Comparison of ENCODE assay signal across 16 cellular contexts in genomic region chr20:38162878-38163875, GRCh38. TPM values are rescaled to one million over a fixed set of nuclear protein-coding genes. Genes with fewer than 3 reads are reported as not detected.
DNase-seq lines count a peak whose midpoint lies in the region; ATAC-seq, FAIRE-seq and TF ChIP-seq lines count a peak whose summit lies in the region.
"Had no signal": no experiment of that assay in that cellular context is flagged by ENCODE, and none has a peak within 500 bp of the region (broad histone marks: within the 10 kb centered on the region; RNA-seq: fewer than 3 reads in every experiment).

No MANE protein-coding gene starts in this region.

- peaks cover 0 to 37% (median 18%) of the 10 kb centered on the region in 9 donors for H3K36me3 ChIP-seq in heart right ventricle
- H3K36me3 ChIP-seq in fibroblast of lung (ENCODE audit: control insufficient read depth, insufficient read depth, low read length): peaks cover 4% of the 10 kb centered on the region
- H3K36me3 ChIP-seq in osteoblast (ENCODE audit: insufficient read depth, low read length): peaks cover 42% of the 10 kb centered on the region
- H3K36me3 ChIP-seq in vagina: no peaks in the 10 kb centered on the region
- H3K36me3 ChIP-seq: WERI-Rb-1 had no signal

- FAIRE-seq in frontal cortex (lab: Jason Lieb, UNC): no peak

- H3K4me1 ChIP-seq in heart right ventricle (peaks cover 36 to 85% (median 58%) of the 10 kb centered on the region in 9 donors), fibroblast of lung (ENCODE audit: control insufficient read depth, extremely low read depth, insufficient read depth, low read length) (peaks cover 31% of the 10 kb centered on the region), osteoblast (ENCODE audit: insufficient read depth, low read length) (peaks cover 62% of the 10 kb centered on the region), vagina (peaks cover 68% of the 10 kb centered on the region)

- no peak for TF ChIP-seq POLR2A in vagina (IDR thresholded peaks at IDR 0.05)

- DNase-seq in heart right ventricle (no peak), cardiac septum (ENCODE audit: low spot score) (no peak), fibroblast of lung (ENCODE audit: low read depth in 2 of 2) (no peak), osteoblast (ENCODE audit: insufficient read length, low spot score, missing footprints) (no peak), vagina (ENCODE audit: extremely low spot score in 2 of 2) (no peak), GF-D8 (lab: John Stamatoyannopoulos, UW) (no peak), frontal cortex (ENCODE audit: low spot score in 2 of 2) (no peak)
- DNase-seq: activated CD8-positive, alpha-beta memory T cell treated with anti-CD3 and anti-CD28 coated beads, Interleukin-2, amount 10 ng/mL, durations not matched to agents 7 days and 5 days; activated naive CD4-positive, alpha-beta T cell treated with anti-CD3 and anti-CD28 coated beads for 36 hours; DMS 273 treated with DMSO at 0.1 percent for 48 hours; NCI-H774; stimulated activated CD4-positive, alpha-beta T cell treated with anti-CD3 and anti-CD28 coated beads, Interleukin-4, amount 100 ng/mL, for 1 hour; stimulated activated naive CD4-positive, alpha-beta T cell; WERI-Rb-1 had no signal

- intact Hi-C loops in heart right ventricle (cut with DNase I) (loop anchor here in 4 of 10 donors (5.0 kb wide), 3 partner anchors 36 to 101 kb away; no protein-coding TSS in a partner anchor), cardiac septum (cut with DNase I) (no loop called here), vagina (cut with DNase I) (no loop called here)

- TF ChIP-seq CTCF in heart right ventricle (IDR thresholded peaks at IDR 0.05) (no peak), fibroblast of lung (conservative IDR thresholded peaks at IDR 0.05 in 1 of 2, IDR thresholded peaks at IDR 0.05 in 1 of 2; ENCODE audit: low read depth in 1 of 2, low read length in 2 of 2) (no peak), osteoblast (IDR thresholded peaks at IDR 0.05; ENCODE audit: extremely low read depth, low read depth, low read length) (no peak), vagina (IDR thresholded peaks at IDR 0.05) (no peak)

- H3K79me2 ChIP-seq in fibroblast of lung (ENCODE audit: control insufficient read depth, insufficient read depth, low read length) (peaks cover 7% of the 10 kb centered on the region), osteoblast (ENCODE audit: insufficient read depth, low read length) (peaks cover 29% of the 10 kb centered on the region)

- H3K4me2 ChIP-seq in fibroblast of lung (ENCODE audit: extremely low read depth, insufficient read depth, low read length) (peak overlapping the region; percentile 94), osteoblast (ENCODE audit: insufficient read depth, low read length) (peak overlapping the region; percentile 96)

- no peaks in the 10 kb centered on the region for H4K20me1 ChIP-seq in fibroblast of lung (ENCODE audit: control insufficient read depth, extremely low read depth, insufficient read depth, low read length)
- peaks cover 10% of the 10 kb centered on the region for H4K20me1 ChIP-seq in osteoblast (ENCODE audit: insufficient read depth, low read length)

- ATAC-seq in heart right ventricle: no peak
- ATAC-seq in GM19467 (IDR thresholded peaks at IDR 0.05; ENCODE audit: unreplicated experiment): no peak
- ATAC-seq: activated CD8-positive, alpha-beta memory T cell treated with anti-CD3 and anti-CD28 coated beads, Interleukin-2, amount 10 ng/mL, durations not matched to agents 7 days and 5 days had no signal

- H3K4me3 ChIP-seq in heart right ventricle (peak overlapping the region; percentile 47 to 80 (median 68)), fibroblast of lung (replicated peaks in 1 of 4; ENCODE audit: control extremely low read depth in 1 of 4, insufficient read depth in 1 of 4, low read depth in 3 of 4, low read length in 4 of 4) (peak overlapping the region in 3 of 4 experiments; percentile 66 to 69 (median 68)), osteoblast (ENCODE audit: insufficient read depth, low read length) (peak overlapping the region; percentile 77), vagina (peak overlapping the region; percentile 54 to 62)

- H3K9me3 ChIP-seq in heart right ventricle (no peaks in the 10 kb centered on the region), fibroblast of lung (ENCODE audit: control insufficient read depth, insufficient read depth, low read depth, low read length) (no peaks in the 10 kb centered on the region), osteoblast (ENCODE audit: low read depth, low read length) (no peaks in the 10 kb centered on the region), vagina (no peaks in the 10 kb centered on the region)

- H3K27ac ChIP-seq in heart right ventricle (peak overlapping the region; percentile 71 to 96 (median 90)), fibroblast of lung (ENCODE audit: insufficient read depth, low read length) (no peak overlapping the region), osteoblast (ENCODE audit: low read depth, low read length) (peak overlapping the region; percentile 24), vagina (peak overlapping the region; percentile 78)
- H3K27ac ChIP-seq: WERI-Rb-1 had no signal

- H3K27me3 ChIP-seq in heart right ventricle (no peaks in the 10 kb centered on the region), fibroblast of lung (ENCODE audit: control insufficient read depth, insufficient read depth, low read length) (no peaks in the 10 kb centered on the region), osteoblast (ENCODE audit: insufficient read depth, low read length) (no peaks in the 10 kb centered on the region), vagina (no peaks in the 10 kb centered on the region)
- H3K27me3 ChIP-seq: cardiac muscle cell had no signal

- WGBS in heart right ventricle, 2 donors: 42 to 46% methylated on average over 15 of the region's 15 CpGs

- H3K9ac ChIP-seq in fibroblast of lung (ENCODE audit: insufficient read depth, low read length): no peak overlapping the region

- no peak overlapping the region for H2AFZ ChIP-seq in fibroblast of lung (ENCODE audit: low read length)
- H2AFZ ChIP-seq in osteoblast (ENCODE audit: low read length): no peak overlapping the region

RNA-seq across cellular contexts. Expression of gene TGM2, which starts 1.9 kb away (rescaled TPM):
- total RNA-seq in heart right ventricle (100 to 1,000 TPM; 279 to 993 (median 472) TPM), cardiac septum (792 TPM), fibroblast of lung (58.6 and 103 TPM in 2 replicates), osteoblast (78.2 and 137 TPM in 2 replicates), vagina (92.8 TPM), frontal cortex (3.3 TPM)
- polyA plus RNA-seq in heart right ventricle (100 to 1,000 TPM; 146 to 475 TPM), fibroblast of lung (129 and 238 TPM in 2 replicates)
- 135 and 254 TPM in 2 replicates for polyA plus RNA-seq in fibroblast of lung (2012)
- 160 and 334 TPM in 2 replicates for polyA minus RNA-seq in fibroblast of lung (ENCODE audit: low replicate concordance)
- total RNA-seq: activated naive CD4-positive, alpha-beta T cell treated with anti-CD3 and anti-CD28 coated beads for 36 hours had no signal

Comparison
In these comparisons a context has a peak if more than half of its experiments do, and no peak if none do; other contexts are left out.
1. RNA of gene TGM2, which starts 1.9 kb away (total RNA-seq): 792 TPM in cardiac septum (single experiment), 279 to 993 TPM in heart right ventricle, 58.6 to 103 TPM in fibroblast of lung, 92.8 TPM in vagina (single experiment) and 78.2 to 137 TPM in osteoblast; 3.3 TPM in frontal cortex (single experiment); every median in the first group is over 10 times any median in the second.
2. Peak in every context shown above with its lines, with median percentiles within 50 percentile points of each other: H3K4me3 ChIP-seq.